18 cellular contexts compared by ENCODE assay signal in the genomic region with DNA sequence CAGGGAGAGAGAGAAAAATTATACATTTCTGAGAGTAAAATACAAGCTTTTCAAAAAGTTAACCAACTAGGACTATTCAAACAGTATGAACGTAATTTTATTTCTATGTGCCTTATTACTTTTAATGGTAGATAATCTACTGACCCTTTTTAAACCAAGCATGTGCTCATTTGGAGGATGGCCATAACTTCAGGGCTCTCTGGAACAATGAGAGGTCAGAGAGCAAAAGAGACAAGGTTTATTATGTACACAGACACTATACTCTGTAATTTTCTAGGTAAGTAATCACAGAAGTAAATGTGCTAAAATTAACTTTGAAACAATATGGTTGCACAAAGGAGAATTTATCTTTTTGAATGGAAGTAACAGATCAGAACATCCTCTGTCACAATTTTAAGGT. TPM values are rescaled to one million over a fixed set of nuclear protein-coding genes. Genes with fewer than 3 reads are reported as not detected.
DNase-seq lines count a peak whose midpoint lies in the region; ATAC-seq, FAIRE-seq and TF ChIP-seq lines count a peak whose summit lies in the region.
"Had no signal": no experiment of that assay in that cellular context is flagged by ENCODE, and none has a peak within 500 bp of the region (broad histone marks: within the 10 kb centered on the region; RNA-seq: fewer than 3 reads in every experiment).

No MANE protein-coding gene starts in this region.

- no peaks in the 10 kb centered on the region for H3K9me1 ChIP-seq in keratinocyte (ENCODE audit: control insufficient read depth, extremely low read depth, insufficient read depth, low read length)

- DNase-seq in HFFc6 (no peak), astrocyte (ENCODE audit: low read depth) (no peak), keratinocyte (ENCODE audit: low read depth, low spot score) (no peak), NCI-H510A treated with DMSO at 0.1 percent for 48 hours (lab: John Stamatoyannopoulos, UW) (no peak), GM12892 (ENCODE audit: insufficient read length) (no peak)
- DNase-seq: activated CD4-positive, alpha-beta memory T cell treated with anti-CD3 and anti-CD28 coated beads for 36 hours; activated naive CD8-positive, alpha-beta T cell treated with anti-CD3 and anti-CD28 coated beads, Interleukin-2, amount 10 ng/mL, durations not matched to agents 7 days and 5 days; activated T-cell treated with anti-CD3 and anti-CD28 coated beads, Interleukin-2, amount 50 U/mL, for 72 hours; C1 segment of cervical spinal cord; NCI-H187; NCI-H524 treated with DMSO at 0.1 percent for 48 hours; Peyer's patch; posterior cingulate gyrus; stimulated activated CD4-positive, alpha-beta T cell treated with anti-CD3 and anti-CD28 coated beads, Interleukin-15, amount 100 ng/mL, for 24 hours had no signal

- H3K27ac ChIP-seq in astrocyte (ENCODE audit: low read depth, low read length) (no peak overlapping the region), keratinocyte (ENCODE audit: control insufficient read depth, insufficient read depth, low read length) (no peak overlapping the region), skin epidermis (peak overlapping the region in 7 of 21 experiments; percentile 9 to 83 (median 45))
- H3K27ac ChIP-seq: Peyer's patch had no signal

- H3K9me3 ChIP-seq in astrocyte (ENCODE audit: insufficient read depth, low read depth, low read length) (no peaks in the 10 kb centered on the region), keratinocyte (ENCODE audit: control insufficient read depth, low read depth, low read length) (no peaks in the 10 kb centered on the region)
- H3K9me3 ChIP-seq: Peyer's patch had no signal

- TF ChIP-seq CTCF in HFFc6 (IDR thresholded peaks at IDR 0.05) (no peak), astrocyte (IDR thresholded peaks at IDR 0.05; ENCODE audit: insufficient read depth, low read depth, low read length) (no peak), keratinocyte (optimal IDR thresholded peaks at IDR 0.05 in 1 of 3, IDR thresholded peaks at IDR 0.05 in 1 of 3, conservative IDR thresholded peaks at IDR 0.05 in 1 of 3; ENCODE audit: extremely low read depth in 1 of 3, insufficient read depth in 2 of 3, low read length in 3 of 3) (no peak)

- no peaks in the 10 kb centered on the region for H3K9me3 Mint-ChIP-seq in HFFc6
- no peaks in the 10 kb centered on the region for H3K9me3 Mint-ChIP-seq in astrocyte (ENCODE audit: unreplicated experiment)
- H3K9me3 Mint-ChIP-seq: activated CD4-positive, alpha-beta memory T cell treated with anti-CD3 and anti-CD28 coated beads for 36 hours; activated naive CD8-positive, alpha-beta T cell treated with anti-CD3 and anti-CD28 coated beads, Interleukin-2, amount 10 ng/mL, durations not matched to agents 7 days and 5 days; activated T-cell treated with anti-CD3 and anti-CD28 coated beads, Interleukin-2, amount 50 U/mL, for 72 hours had no signal

- TF ChIP-seq POLR2A in GM12892 (IDR thresholded peaks at IDR 0.05; ENCODE audit: low read depth, low read length), result no peak

- H3K4me2 ChIP-seq in astrocyte (ENCODE audit: low read length) (peak overlapping the region; percentile 77), keratinocyte (ENCODE audit: control insufficient read depth, extremely low read depth, insufficient read depth, low read depth, low read length) (no peak overlapping the region)

- peaks cover 27% of the 10 kb centered on the region for H3K79me2 ChIP-seq in astrocyte (ENCODE audit: insufficient read depth, low read length)
- H3K79me2 ChIP-seq in keratinocyte (ENCODE audit: control insufficient read depth, insufficient read depth, low read length), result no peaks in the 10 kb centered on the region

- H3K27ac Mint-ChIP-seq in HFFc6 (peak overlapping the region; percentile 65; the same call in 1 of the 2 replicates), astrocyte (ENCODE audit: unreplicated experiment) (no peak overlapping the region)
- H3K27ac Mint-ChIP-seq: activated CD4-positive, alpha-beta memory T cell treated with anti-CD3 and anti-CD28 coated beads for 36 hours; activated naive CD8-positive, alpha-beta T cell treated with anti-CD3 and anti-CD28 coated beads, Interleukin-2, amount 10 ng/mL, durations not matched to agents 7 days and 5 days; activated T-cell treated with anti-CD3 and anti-CD28 coated beads, Interleukin-2, amount 50 U/mL, for 72 hours had no signal

- H3K27me3 Mint-ChIP-seq in HFFc6 (ENCODE audit: insufficient read depth) (no peaks in the 10 kb centered on the region), astrocyte (ENCODE audit: low read depth, unreplicated experiment) (no peaks in the 10 kb centered on the region)
- H3K27me3 Mint-ChIP-seq: activated CD4-positive, alpha-beta memory T cell treated with anti-CD3 and anti-CD28 coated beads for 36 hours; activated naive CD8-positive, alpha-beta T cell treated with anti-CD3 and anti-CD28 coated beads, Interleukin-2, amount 10 ng/mL, durations not matched to agents 7 days and 5 days had no signal

- peak overlapping the region; percentile 74 for H3K9ac ChIP-seq in astrocyte (ENCODE audit: low read length)
- H3K9ac ChIP-seq in keratinocyte (ENCODE audit: control insufficient read depth, extremely low read depth, insufficient read depth, low read length), result no peak overlapping the region

- dilution Hi-C loops in keratinocyte (cut with MboI; ENCODE audit: extremely low pct_ligation_motif_present, low sequenced_read_pairs), result no loop called here

- peak overlapping the region; percentile 58 for H3K4me3 ChIP-seq in astrocyte (ENCODE audit: insufficient read depth, low read depth, low read length)
- H3K4me3 ChIP-seq in keratinocyte (ENCODE audit: control insufficient read depth in 2 of 3, extremely low read depth in 1 of 3, insufficient read depth in 2 of 3, low read depth in 1 of 3, low read length in 3 of 3), result no peak overlapping the region
- H3K4me3 ChIP-seq in skin epidermis, result peak overlapping the region in 6 of 7 experiments; percentile 4 to 37 (median 16)

- H3K4me3 Mint-ChIP-seq in HFFc6 (peak overlapping the region; percentile 85), astrocyte (ENCODE audit: unreplicated experiment) (peak overlapping the region; percentile 69)
- H3K4me3 Mint-ChIP-seq: activated CD4-positive, alpha-beta memory T cell treated with anti-CD3 and anti-CD28 coated beads for 36 hours; activated naive CD8-positive, alpha-beta T cell treated with anti-CD3 and anti-CD28 coated beads, Interleukin-2, amount 10 ng/mL, durations not matched to agents 7 days and 5 days; activated T-cell treated with anti-CD3 and anti-CD28 coated beads, Interleukin-2, amount 50 U/mL, for 72 hours had no signal

- H4K20me1 ChIP-seq in astrocyte (ENCODE audit: insufficient read depth, low read length) (no peaks in the 10 kb centered on the region), keratinocyte (ENCODE audit: control insufficient read depth, extremely low read depth, insufficient read depth, low read length) (no peaks in the 10 kb centered on the region)

- H3K4me1 ChIP-seq in astrocyte (ENCODE audit: insufficient read depth, low read length) (no peaks in the 10 kb centered on the region), keratinocyte (ENCODE audit: control insufficient read depth, extremely low read depth, insufficient read depth, low read length) (peaks cover 8% of the 10 kb centered on the region)
- H3K4me1 ChIP-seq: Peyer's patch had no signal

- H3K36me3 ChIP-seq in astrocyte (ENCODE audit: insufficient read depth, low read length) (no peaks in the 10 kb centered on the region), keratinocyte (ENCODE audit: control insufficient read depth in 2 of 2, extremely low read depth in 1 of 2, insufficient read depth in 2 of 2, low read length in 2 of 2) (no peaks in the 10 kb centered on the region)
- H3K36me3 ChIP-seq: Peyer's patch had no signal

- H2AFZ ChIP-seq in astrocyte (ENCODE audit: low read depth, low read length) (no peak overlapping the region), keratinocyte (ENCODE audit: control insufficient read depth, low read length) (peak overlapping the region; percentile 49)

- no peak for ATAC-seq in GM21423 (IDR thresholded peaks at IDR 0.05; ENCODE audit: unreplicated experiment)
- no peak for ATAC-seq in HG03439 (IDR thresholded peaks at IDR 0.05; ENCODE audit: unreplicated experiment)
- ATAC-seq: activated T-cell treated with anti-CD3 and anti-CD28 coated beads, Interleukin-2, amount 50 U/mL, for 72 hours had no signal

- H3K4me1 Mint-ChIP-seq in HFFc6 (ENCODE audit: low read depth) (peaks cover 61% of the 10 kb centered on the region), astrocyte (ENCODE audit: low read depth, unreplicated experiment) (peaks cover 10% of the 10 kb centered on the region)
- H3K4me1 Mint-ChIP-seq: activated naive CD8-positive, alpha-beta T cell treated with anti-CD3 and anti-CD28 coated beads, Interleukin-2, amount 10 ng/mL, durations not matched to agents 7 days and 5 days had no signal

- FAIRE-seq in astrocyte (lab: Jason Lieb, UNC) (peak; percentile 9), keratinocyte (lab: Jason Lieb, UNC) (no peak), GM12892 (lab: Jason Lieb, UNC) (no peak)

- peaks cover 8% of the 10 kb centered on the region; the same call in 1 of the 2 replicates for H3K36me3 Mint-ChIP-seq in HFFc6 (ENCODE audit: low read depth)
- H3K36me3 Mint-ChIP-seq in astrocyte (ENCODE audit: low read depth, unreplicated experiment), result no peaks in the 10 kb centered on the region
- H3K36me3 Mint-ChIP-seq: activated CD4-positive, alpha-beta memory T cell treated with anti-CD3 and anti-CD28 coated beads for 36 hours; activated naive CD8-positive, alpha-beta T cell treated with anti-CD3 and anti-CD28 coated beads, Interleukin-2, amount 10 ng/mL, durations not matched to agents 7 days and 5 days had no signal

- no peaks in the 10 kb centered on the region for H3K27me3 ChIP-seq in astrocyte (ENCODE audit: insufficient read depth, low read length)
- H3K27me3 ChIP-seq in keratinocyte (ENCODE audit: control insufficient read depth, extremely low read depth, insufficient read depth, low read length), result no peaks in the 10 kb centered on the region
- H3K27me3 ChIP-seq: Peyer's patch had no signal

RNA-seq across cellular contexts. Expression of a gene that starts 1.1 kb away (rescaled TPM):
- total RNA-seq in HFFc6 (2021; fragmentation: NEBNext Ultra II Directional; extraction: Animal tissue kit (Norgen Biotek cat#: 25700)), result 100 to 1,000 TPM in 2 of 6 experiments, 10 to 100 TPM in 4; 20.5 to 220 (median 23.5) TPM
- 18.6 and 26.6 TPM in 2 replicates for total RNA-seq in astrocyte
- 13.4 to 82.4 TPM (median 31.8 TPM) in 3 replicates for polyA plus RNA-seq in keratinocyte
- 7.2 TPM for polyA plus RNA-seq in keratinocyte (2011; ENCODE audit: low read depth)
- 14.6 and 15.1 TPM in 2 replicates for polyA plus RNA-seq in keratinocyte (2011; cell fraction: cytosol; rRNA removed)
- 92.6 and 114 TPM in 2 replicates for polyA plus RNA-seq in keratinocyte (2011; cell fraction: nucleus; rRNA removed)
- polyA plus RNA-seq in keratinocyte (2012; ENCODE audit: low replicate concordance), result 2.6 and 23.6 TPM in 2 replicates
- polyA minus RNA-seq in keratinocyte, result 6.6 to 53.1 TPM (median 16.5 TPM) in 3 replicates
- 26.7 TPM for polyA minus RNA-seq in keratinocyte (2011; cell fraction: cytosol; rRNA and poly(A)+ RNA removed)
- polyA minus RNA-seq in keratinocyte (2011; cell fraction: nucleus; rRNA and poly(A)+ RNA removed), result 57.1 and 168 TPM in 2 replicates
- not detected for polyA plus RNA-seq in GM12892 (2012; ENCODE audit: missing spikeins)
- total RNA-seq: activated CD4-positive, alpha-beta memory T cell treated with anti-CD3 and anti-CD28 coated beads for 36 hours; activated naive CD8-positive, alpha-beta T cell treated with anti-CD3 and anti-CD28 coated beads, Interleukin-2, amount 10 ng/mL, durations not matched to agents 7 days and 5 days; activated T-cell treated with anti-CD3 and anti-CD28 coated beads, Interleukin-2, amount 50 U/mL, for 72 hours; HT-29 had no signal

Comparison
In these comparisons a context has a peak if more than half of its experiments do, and no peak if none do; other contexts are left out.
1. H3K4me3 ChIP-seq: peak in astrocyte (single experiment) and skin epidermis (6 of 7); none in keratinocyte (0 of 3).